27 cellular contexts compared by ENCODE assay signal in genomic region chrX:47446431-47446830, GRCh38.
"Had no signal": no experiment of that assay in that cellular context is flagged by ENCODE, and none has a peak within 500 bp of the region (broad histone marks: within the 10 kb centered on the region; RNA-seq: fewer than 3 reads in every experiment).

No MANE protein-coding gene starts in this region.

- H3K79me2 ChIP-seq: parathyroid adenoma had no signal

- ATAC-seq: effector memory CD8-positive, alpha-beta T cell; heart right ventricle; left ventricle myocardium superior; mucosa of descending colon; naive thymus-derived CD4-positive, alpha-beta T cell; right lobe of liver had no signal

- H3K4me3 Mint-ChIP-seq: effector memory CD8-positive, alpha-beta T cell; memory B cell; mesothelial cell of epicardium; naive thymus-derived CD4-positive, alpha-beta T cell; nephron; neural progenitor cell had no signal

- DNase-seq: effector memory CD8-positive, alpha-beta T cell; erythroblast; esophagus squamous epithelium; foreskin melanocyte; glutamatergic neuron; heart right ventricle; hippocampal formation; left ventricle myocardium superior; mucosa of descending colon; naive thymus-derived CD4-positive, alpha-beta T cell; right lobe of liver; small intestine; stimulated activated CD4-positive, alpha-beta T cell treated with anti-CD3 and anti-CD28 coated beads, Interleukin-15, amount 100 ng/mL, for 24 hours; stimulated activated CD4-positive, alpha-beta T cell treated with anti-CD3 and anti-CD28 coated beads, Interleukin-4, amount 100 ng/mL, for 1 hour; stimulated activated CD8-positive, alpha-beta memory T cell treated with anti-CD3 and anti-CD28 coated beads, Interleukin-4, amount 100 ng/mL, for 48 hours; stimulated activated naive CD4-positive, alpha-beta T cell treated with Interleukin-2 at 50 U/mL for 16 hours; stomach; thyroid gland had no signal

- H3K27me3 ChIP-seq: esophagus squamous epithelium, heart right ventricle, neural progenitor cell, right lobe of liver, stomach, thyroid gland, vagina had no signal

- H3K4me1 ChIP-seq: esophagus squamous epithelium, heart right ventricle, neural progenitor cell, parathyroid adenoma, right lobe of liver, stomach, thyroid gland, vagina had no signal

- H2AFZ ChIP-seq: neural progenitor cell, parathyroid adenoma had no signal

- H3K9ac ChIP-seq: neural progenitor cell, parathyroid adenoma had no signal

- H3K4me1 Mint-ChIP-seq: mesothelial cell of epicardium; naive thymus-derived CD4-positive, alpha-beta T cell; nephron; neural progenitor cell had no signal

- H3K9me3 ChIP-seq: thyroid gland had no signal

- H3K27me3 Mint-ChIP-seq: effector memory CD8-positive, alpha-beta T cell; memory B cell; naive thymus-derived CD4-positive, alpha-beta T cell; progenitor cell of endocrine pancreas had no signal

- H3K4me3 ChIP-seq: coronary artery, esophagus squamous epithelium, heart right ventricle, lung, mucosa of descending colon, neural progenitor cell, right lobe of liver, stomach, thyroid gland, vagina had no signal

- H3K27ac Mint-ChIP-seq: effector memory CD8-positive, alpha-beta T cell; mesothelial cell of epicardium; naive thymus-derived CD4-positive, alpha-beta T cell; nephron; neural progenitor cell; progenitor cell of endocrine pancreas had no signal

- H3K27ac ChIP-seq: coronary artery, esophagus squamous epithelium, heart right ventricle, neural progenitor cell, parathyroid adenoma, right lobe of liver, stomach, thyroid gland, vagina had no signal

- H3K4me2 ChIP-seq: neural progenitor cell had no signal
